In the genomic region with DNA sequence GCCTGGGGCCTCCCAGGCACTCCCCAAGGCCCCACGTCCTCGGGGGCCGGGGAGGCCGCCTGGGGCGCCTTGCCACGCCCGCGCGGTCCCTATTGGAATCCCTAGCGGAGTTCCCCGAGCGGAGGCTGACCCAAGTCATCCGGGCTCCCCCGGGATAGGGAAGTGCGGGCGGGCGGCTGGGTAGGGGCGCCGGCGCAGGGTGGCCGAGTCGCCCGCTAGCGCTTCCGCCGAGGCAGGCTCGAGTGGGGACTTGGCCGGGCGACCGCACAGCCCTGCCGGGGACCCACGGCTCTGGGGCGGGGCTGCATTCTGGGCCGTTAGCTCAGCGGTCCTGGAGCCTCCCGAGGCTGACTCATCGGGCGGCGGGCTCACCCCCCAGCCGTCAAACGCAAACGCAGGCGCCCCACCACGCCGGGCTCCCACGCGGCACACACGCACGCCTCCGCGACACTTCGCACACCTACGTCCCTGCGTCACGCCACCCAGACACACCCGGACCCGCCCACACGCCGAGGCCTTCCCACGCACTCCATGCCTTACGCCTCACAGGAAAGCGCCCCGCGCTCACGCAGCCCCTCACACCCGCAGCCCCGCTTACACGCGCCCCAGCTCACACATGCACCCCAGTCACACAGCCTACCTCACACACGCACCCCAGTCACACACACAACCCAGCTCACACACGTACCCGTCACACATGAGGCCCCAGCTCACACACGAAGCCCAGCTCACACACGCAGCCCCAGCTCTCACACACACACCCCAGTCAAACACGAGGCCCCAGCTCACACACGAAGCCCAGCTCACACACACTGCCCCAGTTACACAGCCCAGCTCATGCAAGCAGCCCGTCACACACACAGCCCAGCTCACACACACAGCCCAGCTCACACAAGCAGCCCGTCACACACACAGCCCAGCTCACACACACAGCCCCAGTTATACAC, we compare ENCODE assay signal across 8 cellular contexts. TPM values are rescaled to one million over a fixed set of nuclear protein-coding genes. Genes with fewer than 3 reads are reported as not detected.
DNase-seq lines count a peak whose midpoint lies in the region; ATAC-seq and TF ChIP-seq lines count a peak whose summit lies in the region.

No MANE protein-coding gene starts in this region.

- peak; percentile 30 for DNase-seq in DND-41
- DNase-seq in NCI-H69 (lab: John Stamatoyannopoulos, UW): peak; percentile 68
- DNase-seq in activated T-cell treated with anti-CD3 and anti-CD28 coated beads, Interleukin-2, amount 50 U/mL, for 1 hour: peak; percentile 92
- DNase-seq in stimulated activated CD8-positive, alpha-beta memory T cell treated with anti-CD3 and anti-CD28 coated beads, Interleukin-4, amount 100 ng/mL, for 48 hours: peak; percentile 74
- DNase-seq in GM19238 (ENCODE audit: insufficient read length, low spot score): no peak

- peak overlapping the region; percentile 47 for H3K4me2 ChIP-seq in DND-41 (ENCODE audit: insufficient read depth, low read length)

- H3K4me3 ChIP-seq in DND-41 (ENCODE audit: low read depth in 1 of 2, low read length in 2 of 2) (peak overlapping the region in 1 of 2 experiments; percentile 34; a peak in 2 of 4 replicates), muscle layer of colon (ENCODE audit: low read depth in 1 of 2, low read length in 2 of 2) (peak overlapping the region; percentile 69 to 84)

- peaks cover 67% of the 10 kb centered on the region for H3K27me3 ChIP-seq in DND-41 (ENCODE audit: insufficient read depth, low read length, poor library complexity)
- H3K27me3 ChIP-seq in muscle layer of colon (ENCODE audit: control insufficient read depth in 1 of 2, insufficient read depth in 2 of 2, low read length in 2 of 2): no peaks in the 10 kb centered on the region

- ATAC-seq in DND-41 (ENCODE audit: insufficient read depth, low read depth): peak; percentile 46
- peak; percentile 56 for ATAC-seq in esophagus mucosa
- ATAC-seq in HG02571 (IDR thresholded peaks at IDR 0.05; ENCODE audit: unreplicated experiment): no peak

- H3K27ac ChIP-seq in DND-41 (ENCODE audit: low read length) (no peak overlapping the region), muscle layer of colon (ENCODE audit: low read depth, low read length) (peak overlapping the region; percentile 83)

- no peaks in the 10 kb centered on the region for H3K9me3 ChIP-seq in DND-41 (ENCODE audit: insufficient read depth, low read length, severe bottlenecking)
- no peaks in the 10 kb centered on the region for H3K9me3 ChIP-seq in muscle layer of colon (ENCODE audit: low read length)

- no peaks in the 10 kb centered on the region for H3K79me2 ChIP-seq in DND-41 (ENCODE audit: insufficient read depth, low read length)

- peaks cover 9% of the 10 kb centered on the region for H4K20me1 ChIP-seq in DND-41 (ENCODE audit: insufficient read depth, low read length)

- no peak for TF ChIP-seq CTCF in DND-41 (IDR thresholded peaks at IDR 0.05; ENCODE audit: borderline replicate concordance, extremely low read depth, low read length, poor library complexity, severe bottlenecking)

- H3K36me3 ChIP-seq in DND-41 (ENCODE audit: insufficient read depth, low read length) (no peaks in the 10 kb centered on the region), muscle layer of colon (ENCODE audit: insufficient read depth, low read length) (peaks cover 3% of the 10 kb centered on the region)

- H3K9ac ChIP-seq in DND-41 (ENCODE audit: low read depth, low read length) (peak overlapping the region; percentile 6; the same call in 1 of the 2 replicates), muscle layer of colon (ENCODE audit: low read length) (peak overlapping the region; percentile 66)

- H2AFZ ChIP-seq in DND-41 (ENCODE audit: low read depth, low read length): no peak overlapping the region

- H3K4me1 ChIP-seq in DND-41 (ENCODE audit: insufficient read depth, low read length): peaks cover 24% of the 10 kb centered on the region
- peaks cover 35% of the 10 kb centered on the region for H3K4me1 ChIP-seq in muscle layer of colon (ENCODE audit: insufficient read depth, low read length)

RNA-seq across cellular contexts. Expression of a gene that starts 1.1 kb away (rescaled TPM):
- 9.3 TPM for total RNA-seq in esophagus mucosa

RNA-seq across cellular contexts. Expression of a gene that starts 36.3 kb away (rescaled TPM):
- total RNA-seq in esophagus mucosa: 71.7 TPM

RNA-seq across cellular contexts. Expression of a gene that starts 42.8 kb away (rescaled TPM):
- 14.6 TPM for total RNA-seq in esophagus mucosa
